1 cellular context compared by ENCODE assay signal in the genomic region with DNA sequence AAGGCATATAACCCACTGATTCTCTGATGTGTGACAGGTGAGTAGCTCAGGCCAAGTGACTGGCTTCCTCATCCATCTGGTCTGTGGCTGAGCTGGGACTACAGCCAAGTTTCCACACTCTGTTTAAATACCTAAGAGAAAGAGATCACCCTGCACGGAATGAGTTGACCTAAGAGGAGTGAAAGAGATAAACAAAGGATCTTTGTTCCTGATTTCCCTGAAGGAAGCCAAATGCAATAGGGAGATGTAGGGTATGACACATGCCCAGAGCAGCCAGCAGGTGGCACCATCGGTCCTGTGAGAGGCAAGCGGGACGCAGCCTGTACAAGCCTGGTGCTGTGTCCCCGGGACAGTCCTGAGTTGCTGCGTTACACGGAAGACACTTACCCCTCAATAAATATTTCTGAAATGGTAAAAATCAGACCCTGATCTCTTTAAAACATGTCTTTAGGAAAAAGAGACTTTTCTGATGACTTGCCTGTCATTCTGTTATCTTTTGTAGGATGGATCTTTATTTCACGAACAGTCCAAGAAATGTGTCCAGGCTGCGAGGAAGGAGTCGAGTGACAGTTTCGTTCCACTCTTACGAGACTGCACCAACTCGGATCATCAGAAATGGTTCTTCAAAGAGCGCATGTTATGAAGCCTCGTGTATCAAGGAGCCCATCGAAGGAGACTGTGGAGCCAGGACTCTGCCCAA.
A peak's percentile ranks its signal among the peaks of the same experiment; 100 is the strongest.
TF ChIP-seq lines count a peak whose summit lies in the region.

No MANE protein-coding gene starts in this region.

TF ChIP-seq in K562, 482 proteins besides CTCF, POLR2A, EP300 and RAD21 (continued from another document and continues in another):
- TF ChIP-seq, protein P1, sequence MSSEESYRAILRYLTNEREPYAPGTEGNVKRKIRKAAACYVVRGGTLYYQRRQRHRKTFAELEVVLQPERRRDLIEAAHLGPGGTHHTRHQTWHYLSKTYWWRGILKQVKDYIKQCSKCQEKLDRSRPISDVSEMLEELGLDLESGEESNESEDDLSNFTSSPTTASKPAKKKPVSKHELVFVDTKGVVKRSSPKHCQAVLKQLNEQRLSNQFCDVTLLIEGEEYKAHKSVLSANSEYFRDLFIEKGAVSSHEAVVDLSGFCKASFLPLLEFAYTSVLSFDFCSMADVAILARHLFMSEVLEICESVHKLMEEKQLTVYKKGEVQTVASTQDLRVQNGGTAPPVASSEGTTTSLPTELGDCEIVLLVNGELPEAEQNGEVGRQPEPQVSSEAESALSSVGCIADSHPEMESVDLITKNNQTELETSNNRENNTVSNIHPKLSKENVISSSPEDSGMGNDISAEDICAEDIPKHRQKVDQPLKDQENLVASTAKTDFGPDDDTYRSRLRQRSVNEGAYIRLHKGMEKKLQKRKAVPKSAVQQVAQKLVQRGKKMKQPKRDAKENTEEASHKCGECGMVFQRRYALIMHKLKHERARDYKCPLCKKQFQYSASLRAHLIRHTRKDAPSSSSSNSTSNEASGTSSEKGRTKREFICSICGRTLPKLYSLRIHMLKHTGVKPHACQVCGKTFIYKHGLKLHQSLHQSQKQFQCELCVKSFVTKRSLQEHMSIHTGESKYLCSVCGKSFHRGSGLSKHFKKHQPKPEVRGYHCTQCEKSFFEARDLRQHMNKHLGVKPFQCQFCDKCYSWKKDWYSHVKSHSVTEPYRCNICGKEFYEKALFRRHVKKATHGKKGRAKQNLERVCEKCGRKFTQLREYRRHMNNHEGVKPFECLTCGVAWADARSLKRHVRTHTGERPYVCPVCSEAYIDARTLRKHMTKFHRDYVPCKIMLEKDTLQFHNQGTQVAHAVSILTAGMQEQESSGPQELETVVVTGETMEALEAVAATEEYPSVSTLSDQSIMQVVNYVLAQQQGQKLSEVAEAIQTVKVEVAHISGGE (CRISPR knock-in tag; IDR thresholded peaks at IDR 0.05): no peak
- TF ChIP-seq, protein P2, sequence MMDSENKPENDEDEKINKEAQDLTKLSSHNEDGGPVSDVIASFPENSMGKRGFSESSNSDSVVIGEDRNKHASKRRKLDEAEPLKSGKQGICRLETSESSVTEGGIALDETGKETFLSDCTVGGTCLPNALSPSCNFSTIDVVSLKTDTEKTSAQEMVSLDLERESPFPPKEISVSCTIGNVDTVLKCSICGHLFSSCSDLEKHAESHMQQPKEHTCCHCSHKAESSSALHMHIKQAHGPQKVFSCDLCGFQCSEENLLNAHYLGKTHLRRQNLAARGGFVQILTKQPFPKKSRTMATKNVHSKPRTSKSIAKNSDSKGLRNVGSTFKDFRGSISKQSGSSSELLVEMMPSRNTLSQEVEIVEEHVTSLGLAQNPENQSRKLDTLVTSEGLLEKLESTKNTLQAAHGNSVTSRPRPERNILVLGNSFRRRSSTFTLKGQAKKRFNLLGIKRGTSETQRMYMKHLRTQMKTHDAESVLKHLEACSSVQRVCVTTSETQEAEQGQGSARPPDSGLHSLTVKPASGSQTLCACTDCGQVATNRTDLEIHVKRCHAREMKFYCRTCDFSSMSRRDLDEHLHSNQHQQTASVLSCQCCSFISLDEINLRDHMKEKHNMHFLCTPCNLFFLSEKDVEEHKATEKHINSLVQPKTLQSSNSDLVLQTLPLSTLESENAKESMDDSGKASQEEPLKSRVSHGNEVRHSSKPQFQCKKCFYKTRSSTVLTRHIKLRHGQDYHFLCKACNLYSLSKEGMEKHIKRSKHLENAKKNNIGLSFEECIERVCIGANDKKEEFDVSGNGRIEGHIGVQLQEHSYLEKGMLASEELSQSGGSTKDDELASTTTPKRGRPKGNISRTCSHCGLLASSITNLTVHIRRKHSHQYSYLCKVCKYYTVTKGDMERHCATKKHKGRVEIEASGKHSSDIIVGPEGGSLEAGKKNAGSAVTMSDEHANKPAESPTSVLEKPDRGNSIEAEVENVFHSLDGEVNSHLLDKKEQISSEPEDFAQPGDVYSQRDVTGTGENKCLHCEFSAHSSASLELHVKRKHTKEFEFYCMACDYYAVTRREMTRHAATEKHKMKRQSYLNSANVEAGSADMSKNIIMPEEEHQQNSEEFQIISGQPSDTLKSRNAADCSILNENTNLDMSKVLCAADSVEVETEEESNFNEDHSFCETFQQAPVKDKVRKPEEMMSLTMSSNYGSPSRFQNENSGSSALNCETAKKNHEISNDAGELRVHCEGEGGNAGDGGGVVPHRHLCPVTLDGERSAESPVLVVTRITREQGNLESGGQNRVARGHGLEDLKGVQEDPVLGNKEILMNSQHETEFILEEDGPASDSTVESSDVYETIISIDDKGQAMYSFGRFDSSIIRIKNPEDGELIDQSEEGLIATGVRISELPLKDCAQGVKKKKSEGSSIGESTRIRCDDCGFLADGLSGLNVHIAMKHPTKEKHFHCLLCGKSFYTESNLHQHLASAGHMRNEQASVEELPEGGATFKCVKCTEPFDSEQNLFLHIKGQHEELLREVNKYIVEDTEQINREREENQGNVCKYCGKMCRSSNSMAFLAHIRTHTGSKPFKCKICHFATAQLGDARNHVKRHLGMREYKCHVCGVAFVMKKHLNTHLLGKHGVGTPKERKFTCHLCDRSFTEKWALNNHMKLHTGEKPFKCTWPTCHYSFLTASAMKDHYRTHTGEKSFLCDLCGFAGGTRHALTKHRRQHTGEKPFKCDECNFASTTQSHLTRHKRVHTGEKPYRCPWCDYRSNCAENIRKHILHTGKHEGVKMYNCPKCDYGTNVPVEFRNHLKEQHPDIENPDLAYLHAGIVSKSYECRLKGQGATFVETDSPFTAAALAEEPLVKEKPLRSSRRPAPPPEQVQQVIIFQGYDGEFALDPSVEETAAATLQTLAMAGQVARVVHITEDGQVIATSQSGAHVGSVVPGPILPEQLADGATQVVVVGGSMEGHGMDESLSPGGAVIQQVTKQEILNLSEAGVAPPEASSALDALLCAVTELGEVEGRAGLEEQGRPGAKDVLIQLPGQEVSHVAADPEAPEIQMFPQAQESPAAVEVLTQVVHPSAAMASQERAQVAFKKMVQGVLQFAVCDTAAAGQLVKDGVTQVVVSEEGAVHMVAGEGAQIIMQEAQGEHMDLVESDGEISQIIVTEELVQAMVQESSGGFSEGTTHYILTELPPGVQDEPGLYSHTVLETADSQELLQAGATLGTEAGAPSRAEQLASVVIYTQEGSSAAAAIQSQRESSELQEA (IDR thresholded peaks at IDR 0.05; ENCODE audit: low read depth): no peak
- TF ChIP-seq ZNF354B (CRISPR knock-in tag; IDR thresholded peaks at IDR 0.05) (no peak), MEF2D (tag; conservative IDR thresholded peaks at IDR 0.05; ENCODE audit: low read depth) (no peak), MCM3 (IDR thresholded peaks at IDR 0.05) (no peak), PURB (CRISPR knock-in tag; IDR thresholded peaks at IDR 0.05; ENCODE audit: low read depth) (no peak), IRF2 (CRISPR knock-in tag; IDR thresholded peaks at IDR 0.05) (no peak), ZNF766 (CRISPR knock-in tag; conservative IDR thresholded peaks at IDR 0.05) (0 out of 2 replicates have a peak, but pooled peaks have one; percentile 53), ZNF830 (CRISPR knock-in tag; IDR thresholded peaks at IDR 0.05) (no peak), ZNF384 (IDR thresholded peaks at IDR 0.05; ENCODE audit: low read depth, low read length) (no peak), CBFB (CRISPR knock-in tag; IDR thresholded peaks at IDR 0.05) (no peak), SOX6 (IDR thresholded peaks at IDR 0.05) (peak; percentile 97), PCBP2 (IDR thresholded peaks at IDR 0.05; ENCODE audit: low read depth, low read length, poor library complexity, severe bottlenecking) (no peak), MAFF (IDR thresholded peaks at IDR 0.05; ENCODE audit: low read length) (no peak), STAT5B (CRISPR knock-in tag; IDR thresholded peaks at IDR 0.05) (no peak), BHLHE40 (IDR thresholded peaks at IDR 0.05; ENCODE audit: low read length) (no peak), FOXJ3 (CRISPR knock-in tag; IDR thresholded peaks at IDR 0.05) (no peak), CEBPB (tag; IDR thresholded peaks at IDR 0.05) (no peak), SP1 (CRISPR knock-in tag; IDR thresholded peaks at IDR 0.05) (no peak), RBM39 (optimal IDR thresholded peaks at IDR 0.05; ENCODE audit: low read depth, low read length) (no peak), PHTF2 (CRISPR knock-in tag; IDR thresholded peaks at IDR 0.05) (no peak), PHF8 (IDR thresholded peaks at IDR 0.05; ENCODE audit: borderline replicate concordance, low read length) (no peak), ZNF224 (CRISPR knock-in tag; IDR thresholded peaks at IDR 0.05) (no peak), ZNF695 (CRISPR knock-in tag; IDR thresholded peaks at IDR 0.05) (no peak), MECOM (CRISPR knock-in tag; IDR thresholded peaks at IDR 0.05) (no peak), ZNF507 (tag; conservative IDR thresholded peaks at IDR 0.05) (no peak), PYGO2 (tag; IDR thresholded peaks at IDR 0.05) (0 out of 2 replicates have a peak, but pooled peaks have one; percentile 23), NEUROD1 (IDR thresholded peaks at IDR 0.05; ENCODE audit: borderline replicate concordance, low read depth, low read length, partially characterized antibody) (no peak), RB1 (IDR thresholded peaks at IDR 0.05; ENCODE audit: low read depth) (peak; percentile 79), POU5F1 (IDR thresholded peaks at IDR 0.05; ENCODE audit: borderline replicate concordance, low read depth, low read length, partially characterized antibody) (no peak), NR4A1 (CRISPR knock-in tag; IDR thresholded peaks at IDR 0.05) (no peak), NR4A1 (tag; IDR thresholded peaks at IDR 0.05) (no peak; the same call in none of the 2 replicates), BRF1 (IDR thresholded peaks at IDR 0.05; ENCODE audit: borderline replicate concordance, extremely low read depth, insufficient read length) (no peak), ZNF780A (CRISPR knock-in tag; IDR thresholded peaks at IDR 0.05) (no peak), E2F3 (CRISPR knock-in tag; IDR thresholded peaks at IDR 0.05) (no peak), ZNF76 (CRISPR knock-in tag; IDR thresholded peaks at IDR 0.05; ENCODE audit: borderline replicate concordance) (no peak), MEIS2 (IDR thresholded peaks at IDR 0.05; ENCODE audit: partially characterized antibody) (peak; percentile 31), ESRRA (IDR thresholded peaks at IDR 0.05; ENCODE audit: borderline replicate concordance, low read depth) (0 out of 2 replicates have a peak, but pooled peaks have one; percentile 38), FUS (optimal IDR thresholded peaks at IDR 0.05; ENCODE audit: low read depth, low read length) (no peak), MAZ (CRISPR knock-in tag; conservative IDR thresholded peaks at IDR 0.05 in 1 of 2, IDR thresholded peaks at IDR 0.05 in 1 of 2) (peak; percentile 29 to 40; a peak in 1 of 4 replicates), KLF1 (tag; IDR thresholded peaks at IDR 0.05) (no peak), L3MBTL2 (IDR thresholded peaks at IDR 0.05) (peak; percentile 83), SLC30A9 (CRISPR knock-in tag; IDR thresholded peaks at IDR 0.05) (no peak)
- TF ChIP-seq, protein P3, sequence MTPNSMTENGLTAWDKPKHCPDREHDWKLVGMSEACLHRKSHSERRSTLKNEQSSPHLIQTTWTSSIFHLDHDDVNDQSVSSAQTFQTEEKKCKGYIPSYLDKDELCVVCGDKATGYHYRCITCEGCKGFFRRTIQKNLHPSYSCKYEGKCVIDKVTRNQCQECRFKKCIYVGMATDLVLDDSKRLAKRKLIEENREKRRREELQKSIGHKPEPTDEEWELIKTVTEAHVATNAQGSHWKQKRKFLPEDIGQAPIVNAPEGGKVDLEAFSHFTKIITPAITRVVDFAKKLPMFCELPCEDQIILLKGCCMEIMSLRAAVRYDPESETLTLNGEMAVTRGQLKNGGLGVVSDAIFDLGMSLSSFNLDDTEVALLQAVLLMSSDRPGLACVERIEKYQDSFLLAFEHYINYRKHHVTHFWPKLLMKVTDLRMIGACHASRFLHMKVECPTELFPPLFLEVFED (CRISPR knock-in tag; conservative IDR thresholded peaks at IDR 0.05): no peak
- TF ChIP-seq, protein P4, sequence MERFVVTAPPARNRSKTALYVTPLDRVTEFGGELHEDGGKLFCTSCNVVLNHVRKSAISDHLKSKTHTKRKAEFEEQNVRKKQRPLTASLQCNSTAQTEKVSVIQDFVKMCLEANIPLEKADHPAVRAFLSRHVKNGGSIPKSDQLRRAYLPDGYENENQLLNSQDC (CRISPR knock-in tag; IDR thresholded peaks at IDR 0.05): no peak
- TF ChIP-seq, protein P5, sequence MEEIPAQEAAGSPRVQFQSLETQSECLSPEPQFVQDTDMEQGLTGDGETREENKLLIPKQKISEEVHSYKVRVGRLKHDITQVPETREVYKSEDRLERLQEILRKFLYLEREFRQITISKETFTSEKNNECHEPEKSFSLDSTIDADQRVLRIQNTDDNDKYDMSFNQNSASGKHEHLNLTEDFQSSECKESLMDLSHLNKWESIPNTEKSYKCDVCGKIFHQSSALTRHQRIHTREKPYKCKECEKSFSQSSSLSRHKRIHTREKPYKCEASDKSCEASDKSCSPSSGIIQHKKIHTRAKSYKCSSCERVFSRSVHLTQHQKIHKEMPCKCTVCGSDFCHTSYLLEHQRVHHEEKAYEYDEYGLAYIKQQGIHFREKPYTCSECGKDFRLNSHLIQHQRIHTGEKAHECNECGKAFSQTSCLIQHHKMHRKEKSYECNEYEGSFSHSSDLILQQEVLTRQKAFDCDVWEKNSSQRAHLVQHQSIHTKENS (CRISPR knock-in tag; IDR thresholded peaks at IDR 0.05): no peak
- TF ChIP-seq, protein P6, sequence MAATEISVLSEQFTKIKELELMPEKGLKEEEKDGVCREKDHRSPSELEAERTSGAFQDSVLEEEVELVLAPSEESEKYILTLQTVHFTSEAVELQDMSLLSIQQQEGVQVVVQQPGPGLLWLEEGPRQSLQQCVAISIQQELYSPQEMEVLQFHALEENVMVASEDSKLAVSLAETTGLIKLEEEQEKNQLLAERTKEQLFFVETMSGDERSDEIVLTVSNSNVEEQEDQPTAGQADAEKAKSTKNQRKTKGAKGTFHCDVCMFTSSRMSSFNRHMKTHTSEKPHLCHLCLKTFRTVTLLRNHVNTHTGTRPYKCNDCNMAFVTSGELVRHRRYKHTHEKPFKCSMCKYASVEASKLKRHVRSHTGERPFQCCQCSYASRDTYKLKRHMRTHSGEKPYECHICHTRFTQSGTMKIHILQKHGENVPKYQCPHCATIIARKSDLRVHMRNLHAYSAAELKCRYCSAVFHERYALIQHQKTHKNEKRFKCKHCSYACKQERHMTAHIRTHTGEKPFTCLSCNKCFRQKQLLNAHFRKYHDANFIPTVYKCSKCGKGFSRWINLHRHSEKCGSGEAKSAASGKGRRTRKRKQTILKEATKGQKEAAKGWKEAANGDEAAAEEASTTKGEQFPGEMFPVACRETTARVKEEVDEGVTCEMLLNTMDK (IDR thresholded peaks at IDR 0.05; ENCODE audit: borderline replicate concordance, insufficient read depth, low read depth, low read length, poor library complexity, severe bottlenecking): peak; percentile 18
- TF ChIP-seq, protein P7, sequence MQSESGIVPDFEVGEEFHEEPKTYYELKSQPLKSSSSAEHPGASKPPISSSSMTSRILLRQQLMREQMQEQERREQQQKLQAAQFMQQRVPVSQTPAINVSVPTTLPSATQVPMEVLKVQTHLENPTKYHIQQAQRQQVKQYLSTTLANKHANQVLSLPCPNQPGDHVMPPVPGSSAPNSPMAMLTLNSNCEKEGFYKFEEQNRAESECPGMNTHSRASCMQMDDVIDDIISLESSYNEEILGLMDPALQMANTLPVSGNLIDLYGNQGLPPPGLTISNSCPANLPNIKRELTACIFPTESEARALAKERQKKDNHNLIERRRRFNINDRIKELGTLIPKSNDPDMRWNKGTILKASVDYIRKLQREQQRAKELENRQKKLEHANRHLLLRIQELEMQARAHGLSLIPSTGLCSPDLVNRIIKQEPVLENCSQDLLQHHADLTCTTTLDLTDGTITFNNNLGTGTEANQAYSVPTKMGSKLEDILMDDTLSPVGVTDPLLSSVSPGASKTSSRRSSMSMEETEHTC (IDR thresholded peaks at IDR 0.05): no peak
